In genomic region chr13:110127986-110128511, GRCh38 we compare ENCODE assay signal across 1 cellular context.
TF ChIP-seq lines count a peak whose summit lies in the region.

No MANE protein-coding gene starts in this region.

TF ChIP-seq in GM12878, 131 proteins besides CTCF, POLR2A, EP300 and RAD21 (continued from another document and continues in another):
- peak; percentile 42; the same call in 1 of the 2 replicates for TF ChIP-seq ATF2 (IDR thresholded peaks at IDR 0.05; ENCODE audit: low read length)
- TF ChIP-seq ZNF24 (IDR thresholded peaks at IDR 0.05), result no peak
- TF ChIP-seq NRF1 (conservative IDR thresholded peaks at IDR 0.05; ENCODE audit: low read depth, low read length), result no peak
- TF ChIP-seq RFX5 (IDR thresholded peaks at IDR 0.05; ENCODE audit: low read depth, low read length), result no peak
- no peak for TF ChIP-seq CUX1 (IDR thresholded peaks at IDR 0.05; ENCODE audit: insufficient replicate concordance, low read depth, low read length)
- TF ChIP-seq YBX1 (IDR thresholded peaks at IDR 0.05), result no peak
- no peak for TF ChIP-seq ZBTB11 (CRISPR knock-in tag; IDR thresholded peaks at IDR 0.05)
- TF ChIP-seq JUNB (IDR thresholded peaks at IDR 0.05), result no peak
- no peak for TF ChIP-seq PAX5 (IDR thresholded peaks at IDR 0.05; ENCODE audit: borderline replicate concordance, low read depth, low read length)
- no peak for TF ChIP-seq ZSCAN29 (IDR thresholded peaks at IDR 0.05)
- TF ChIP-seq MLLT1 (IDR thresholded peaks at IDR 0.05), result no peak
- no peak for TF ChIP-seq CHD4 (IDR thresholded peaks at IDR 0.05)
- TF ChIP-seq FOXM1 (IDR thresholded peaks at IDR 0.05; ENCODE audit: low read depth, low read length), result no peak
- TF ChIP-seq TCF3 (IDR thresholded peaks at IDR 0.05; ENCODE audit: borderline replicate concordance, insufficient read depth, low read depth, low read length), result no peak
- 0 out of 2 replicates have a peak, but pooled peaks have one; percentile 60 for TF ChIP-seq NFIC (IDR thresholded peaks at IDR 0.05; ENCODE audit: low read depth, low read length)
- no peak for TF ChIP-seq RBBP5 (conservative IDR thresholded peaks at IDR 0.05)
- no peak for TF ChIP-seq REST (IDR thresholded peaks at IDR 0.05; ENCODE audit: low read depth, low read length)
- TF ChIP-seq CBX3 (IDR thresholded peaks at IDR 0.05; ENCODE audit: borderline replicate concordance, low read depth), result no peak
- TF ChIP-seq TAF1 (IDR thresholded peaks at IDR 0.05; ENCODE audit: borderline replicate concordance, low read depth, low read length), result no peak
- 0 out of 4 replicates have a peak, but pooled peaks of 1 of the 2 experiments have one; percentile 18 for TF ChIP-seq IKZF2 (IDR thresholded peaks at IDR 0.05)
- TF ChIP-seq BHLHE40 (IDR thresholded peaks at IDR 0.05; ENCODE audit: borderline replicate concordance in 1 of 2, low read depth in 2 of 2, low read length in 1 of 2), result no peak
- TF ChIP-seq ZZZ3 (IDR thresholded peaks at IDR 0.05; ENCODE audit: control insufficient read depth, insufficient read length, low read depth), result no peak
- TF ChIP-seq PKNOX1 (IDR thresholded peaks at IDR 0.05), result no peak
- no peak for TF ChIP-seq IRF5 (IDR thresholded peaks at IDR 0.05; ENCODE audit: borderline replicate concordance)
- no peak for TF ChIP-seq IRF4 (IDR thresholded peaks at IDR 0.05; ENCODE audit: low read depth, low read length)
- no peak for TF ChIP-seq ATF7 (IDR thresholded peaks at IDR 0.05; ENCODE audit: low read depth)
- no peak for TF ChIP-seq STAT1 (conservative IDR thresholded peaks at IDR 0.05)
- TF ChIP-seq TBL1XR1 (IDR thresholded peaks at IDR 0.05; ENCODE audit: low read depth, low read length), result no peak
- no peak for TF ChIP-seq BACH1 (IDR thresholded peaks at IDR 0.05; ENCODE audit: borderline replicate concordance)
- TF ChIP-seq CEBPZ (IDR thresholded peaks at IDR 0.05; ENCODE audit: low read depth, low read length), result no peak
- no peak for TF ChIP-seq SKIL (IDR thresholded peaks at IDR 0.05; ENCODE audit: low read depth, poor library complexity, severe bottlenecking)
- TF ChIP-seq POU2F2 (IDR thresholded peaks at IDR 0.05; ENCODE audit: borderline replicate concordance, low read depth, low read length), result 0 out of 3 replicates have a peak, but pooled peaks have one; percentile 25
- no peak for TF ChIP-seq CEBPB (IDR thresholded peaks at IDR 0.05; ENCODE audit: borderline replicate concordance in 1 of 2, low read depth in 2 of 2, low read length in 2 of 2)
